8 cellular contexts compared by ENCODE assay signal in genomic region chr15:25437751-25438600, GRCh38. TPM values are rescaled to one million over a fixed set of nuclear protein-coding genes. Genes with fewer than 3 reads are reported as not detected.
A peak's percentile ranks its signal among the peaks of the same experiment; 100 is the strongest.
DNase-seq lines count a peak whose midpoint lies in the region; ATAC-seq, FAIRE-seq and TF ChIP-seq lines count a peak whose summit lies in the region.

No MANE protein-coding gene starts in this region.

- H3K4ac ChIP-seq in IMR-90 (ENCODE audit: low read depth, low read length) = peak overlapping the region; percentile 80

- H2BK120ac ChIP-seq in IMR-90 (ENCODE audit: low read depth, low read length) = no peak overlapping the region

- SMC1A ChIA-PET in GM12878 (lab: Charles Lee; ENCODE audit: uncharacterized antibody, unreplicated experiment) = interaction anchor here (1.0 to 1.2 kb wide), 2 partner anchors 11 to 32 kb away, joined by 4 read pairs; no protein-coding TSS in a partner anchor

- 0 out of 2 replicates have a peak, but pooled peaks cover 4% of the 10 kb centered on the region for H3K9me1 ChIP-seq in IMR-90 (ENCODE audit: insufficient read depth, low read length)

- peak overlapping the region; percentile 35 for H2AK5ac ChIP-seq in IMR-90 (ENCODE audit: low read depth, low read length)

- H3K27me3 ChIP-seq in IMR-90 (ENCODE audit: control insufficient read depth, insufficient read depth, low read length) (no peaks in the 10 kb centered on the region), GM12878 (replicated peaks in 1 of 2; ENCODE audit: control insufficient read depth in 2 of 2, insufficient read depth in 2 of 2, low read length in 1 of 2) (no peaks in the 10 kb centered on the region)

- peak overlapping the region; percentile 83; the same call in 1 of the 2 replicates for H3K56ac ChIP-seq in IMR-90 (ENCODE audit: extremely low read depth, insufficient read depth, low read length)

- TF ChIP-seq EP300 in GM12878 (IDR thresholded peaks at IDR 0.05; ENCODE audit: borderline replicate concordance in 1 of 2, control insufficient read depth in 1 of 2, low read depth in 2 of 2, low read length in 2 of 2) = no peak

- H4K91ac ChIP-seq in IMR-90 (ENCODE audit: insufficient read depth, low read depth, low read length) = peak overlapping the region; percentile 63; the same call in 1 of the 2 replicates

- H3K14ac ChIP-seq in IMR-90 (replicated peaks; ENCODE audit: low read depth, low read length) = peak overlapping the region; percentile 96

- peak overlapping the region; percentile 0 to 72; a peak in 2 of 4 replicates for H4K8ac ChIP-seq in IMR-90 (ENCODE audit: low read depth in 2 of 2, low read length in 2 of 2)

- H4K20me1 ChIP-seq in IMR-90 (ENCODE audit: insufficient read depth, low read length) (peaks cover 50% of the 10 kb centered on the region), GM12878 (ENCODE audit: control insufficient read depth, insufficient read depth) (0 out of 2 replicates have a peak, but pooled peaks cover 2% of the 10 kb centered on the region)

- BruUV-seq in IMR-90 (replicated peaks; lab: Mats Ljungman, UMichigan) = no TSS peak
- BruUV-seq in GM12878 (replicated peaks; lab: Mats Ljungman, UMichigan) = no TSS peak

- H3K4me2 ChIP-seq in IMR-90 (ENCODE audit: low read depth, low read length) (peak overlapping the region; percentile 92), GM12878 (ENCODE audit: control insufficient read depth, insufficient read depth) (peak overlapping the region; percentile 75)

- H4K5ac ChIP-seq in IMR-90 (ENCODE audit: low read depth, low read length) = 0 out of 2 replicates have a peak overlapping the region, but pooled peaks have one; percentile 26

- in situ Hi-C loops in IMR-90 (cut with MboI; ENCODE audit: low sequenced_read_pairs) (loop anchor here (10.0 kb wide), 2 partner anchors 103 to 293 kb away; no protein-coding TSS in a partner anchor), GM12878 (cut with MboI) (no loop called here)

- peak overlapping the region; percentile 78 for H2BK5ac ChIP-seq in IMR-90 (ENCODE audit: low read depth, low read length, poor library complexity, severe bottlenecking)

- RAD21 ChIA-PET in GM12878 (lab: Charles Lee; ENCODE audit: unreplicated experiment) = interaction anchor here (1.1 to 5.1 kb wide), 2 partner anchors 23 to 28 kb away, joined by 3 to 52 read pairs; no protein-coding TSS in a partner anchor

- POLR2A ChIA-PET in IMR-90 (lab: Charles Lee; ENCODE audit: unreplicated experiment) (no interaction called here), GM12878 (lab: Charles Lee) (no interaction called here)

- no peak; the same call in 1 of the 2 replicates for TF ChIP-seq POLR2A in IMR-90 (IDR thresholded peaks at IDR 0.05; ENCODE audit: low read depth, low read length)
- TF ChIP-seq POLR2A in GM12878 (IDR thresholded peaks at IDR 0.05; ENCODE audit: low read depth, low read length) = peak; percentile 69

- H3K4me1 ChIP-seq in IMR-90 (ENCODE audit: control insufficient read depth, insufficient read depth, low read length) (0 out of 2 replicates have a peak, but pooled peaks cover 2% of the 10 kb centered on the region), GM12878 (ENCODE audit: control insufficient read depth, insufficient read depth, low read length) (no peaks in the 10 kb centered on the region)

- intact Hi-C loops in IMR-90 (cut with micrococcal nuclease) (loop anchor here (2.0 to 5.0 kb wide), 4 partner anchors 66 to 299 kb away; no protein-coding TSS in a partner anchor), GM12878 (cut with micrococcal nuclease; ENCODE audit: unreplicated experiment) (loop anchor here (2.0 to 5.0 kb wide), 5 partner anchors 36 to 676 kb away; no protein-coding TSS in a partner anchor)

- H2BK20ac ChIP-seq in IMR-90 (ENCODE audit: low read depth, low read length) = no peak overlapping the region

- H2AK9ac ChIP-seq in IMR-90 (replicated peaks; ENCODE audit: low read depth, low read length, poor library complexity) = peak overlapping the region; percentile 96

- FAIRE-seq in GM12878 (lab: Jason Lieb, UNC) = no peak

- H3K23ac ChIP-seq in IMR-90 (ENCODE audit: low read depth, low read length) = peak overlapping the region; percentile 93

- H2AFZ ChIP-seq in IMR-90 (replicated peaks; ENCODE audit: low read length, poor library complexity) (peak overlapping the region; percentile 94), GM12878 (ENCODE audit: control insufficient read depth, low read depth, low read length) (peak overlapping the region; percentile 83)

- H3K36me3 ChIP-seq in IMR-90 (ENCODE audit: control insufficient read depth, insufficient read depth, low read length) = no peaks in the 10 kb centered on the region
- 0 out of 4 replicates have a peak, but pooled peaks cover 0 to 3% of the 10 kb centered on the region in 2 experiments for H3K36me3 ChIP-seq in GM12878 (ENCODE audit: control insufficient read depth in 2 of 2, insufficient read depth in 2 of 2, low read length in 1 of 2)

- ATAC-seq in GM21528 (IDR thresholded peaks at IDR 0.05; ENCODE audit: low FRiP score, unreplicated experiment) (peak; percentile 53), IMR-90 (ENCODE audit: low read depth) (peak; percentile 62), GM12878 (peak; percentile 69)

- 0% methylated on average over 25 of the region's 68 CpGs; no CpG with 5 or more reads in 1 of the 2 experiments for WGBS in IMR-90 (ENCODE audit: extremely low coverage in 2 of 2, insufficient read length in 1 of 2), 2 experiments
- 3% methylated on average over 17 of the region's 68 CpGs for WGBS in GM12878 (ENCODE audit: insufficient coverage, insufficient replicate concordance, low lambda C conversion rate, missing lambda C conversion rate)

- peaks cover 5 to 30% of the 10 kb centered on the region in 2 experiments; a peak in 3 of 4 replicates for H3K79me1 ChIP-seq in IMR-90 (ENCODE audit: low read depth in 1 of 2, low read length in 2 of 2)

- dilution Hi-C loops in IMR-90 (cut with HindIII; ENCODE audit: low sequenced_read_pairs, unreplicated experiment) = no loop called here

- H3K9me3 ChIP-seq in IMR-90 (ENCODE audit: control insufficient read depth, insufficient read depth, low read length) (no peaks in the 10 kb centered on the region), GM12878 (replicated peaks; ENCODE audit: control insufficient read depth, insufficient read depth, low read length) (no peaks in the 10 kb centered on the region; the same call in 2 of the 3 replicates)

- H3K27ac ChIP-seq in IMR-90 (ENCODE audit: insufficient read depth, low read length) = peak overlapping the region; percentile 86
- peak overlapping the region; percentile 96 for H3K27ac ChIP-seq in GM12878 (ENCODE audit: control insufficient read depth, insufficient read depth)
- H3K27ac ChIP-seq in skin epidermis = peak overlapping the region; percentile 92 to 100 (median 98)

- CTCF ChIA-PET in IMR-90 (lab: Yijun Ruan, JAX) = interaction anchor here (0.7 kb wide), 1 partner anchor 24 kb away, joined by 3 read pairs; no protein-coding TSS in a partner anchor
- CTCF ChIA-PET in GM12878 (lab: Yijun Ruan, JAX) = no interaction called here

- H3K4me3 ChIP-seq in IMR-90 (ENCODE audit: insufficient read depth, low read depth, low read length) = peak overlapping the region; percentile 52
- peak overlapping the region; percentile 92 for H3K4me3 ChIP-seq in GM12878
- peak overlapping the region; percentile 84 for H3K4me3 ChIP-seq in iPS-11a (ENCODE audit: low read depth, low read length)
- H3K4me3 ChIP-seq in skin epidermis = peak overlapping the region; percentile 82 to 100 (median 94)

- TF ChIP-seq CTCF in IMR-90 (conservative IDR thresholded peaks at IDR 0.05; ENCODE audit: low read depth, low read length) (peak; percentile 50), GM12878 (IDR thresholded peaks at IDR 0.05 in 2 of 3, conservative IDR thresholded peaks at IDR 0.05 in 1 of 3; ENCODE audit: control insufficient read depth in 2 of 3, extremely low read depth in 1 of 3, insufficient read depth in 1 of 3, low read depth in 3 of 3, low read length in 3 of 3) (peak; percentile 28 to 75 (median 58); a peak in 4 of 6 replicates)

- H3K18ac ChIP-seq in IMR-90 (ENCODE audit: low read depth, low read length) = peak overlapping the region; percentile 55

- H3K9ac ChIP-seq in IMR-90 (ENCODE audit: low read depth, low read length) (peak overlapping the region; percentile 86), GM12878 (ENCODE audit: control insufficient read depth, insufficient read depth, low read length) (peak overlapping the region; percentile 98)

- peaks cover 51% of the 10 kb centered on the region for H3K79me2 ChIP-seq in GM12878 (ENCODE audit: control insufficient read depth, insufficient read depth, low read length)

- no peak overlapping the region for H2BK15ac ChIP-seq in IMR-90 (ENCODE audit: low read depth, low read length)

- TF ChIP-seq RAD21 in IMR-90 (IDR thresholded peaks at IDR 0.05; ENCODE audit: low read length) (peak; percentile 51), GM12878 (IDR thresholded peaks at IDR 0.05; ENCODE audit: insufficient read depth, low read depth, low read length) (peak; percentile 37; the same call in 1 of the 2 replicates)

- peak; percentile 86 for DNase-seq in ELF-1 (ENCODE audit: low read depth, low spot score)
- peak; percentile 40 for DNase-seq in IMR-90
- DNase-seq in T1000 (lab: John Stamatoyannopoulos, UW) = peak; percentile 2
- no peak for DNase-seq in GM12878 (ENCODE audit: low read depth, low spot score)
- no peak for DNase-seq in KG1 (lab: John Stamatoyannopoulos, UW)

TF ChIP-seq in GM12878, 131 proteins besides CTCF, POLR2A, EP300 and RAD21 (continues in another document):
- TF ChIP-seq HCFC1 (IDR thresholded peaks at IDR 0.05; ENCODE audit: low read length) = 0 out of 2 replicates have a peak, but pooled peaks have one; percentile 15

RNA-seq across cellular contexts. Expression of gene UBE3A, which starts 0.8 kb away (rescaled TPM):
- total RNA-seq in IMR-90 (2012; rRNA removed) (53.2 and 69.7 TPM in 2 replicates), GM12878 (2014; rRNA removed) (41.7 and 51.0 TPM in 2 replicates), GM12878 (2014; rRNA removed; fragmentation: Illumina TruSeq; extraction: Trizol) (69.2 and 75.7 TPM in 2 replicates), GM12878 (2021) (82.9 and 88.5 TPM in 2 replicates)
- polyA plus RNA-seq in IMR-90 (2012; rRNA removed) (16.7 and 19.3 TPM in 2 replicates), GM12878 (2011; rRNA removed) (65.9 and 85.7 TPM in 2 replicates), GM12878 (2014; fragmentation: Illumina TruSeq; extraction: Trizol) (50.8 and 63.8 TPM in 2 replicates), GM12878 (2014; fragmentation: Nextera tagmentation; extraction: Ambion mirVana) (10 to 100 TPM; 32.9 to 51.5 TPM), GM12878 (2014; rRNA removed) (27.1 and 29.4 TPM in 2 replicates), GM12878 (2016; fragmentation: Nextera tagmentation; extraction: Ambion mirVana) (10 to 100 TPM; 72.1 to 73.0 TPM)
- 10.9 and 12.6 TPM in 2 replicates for polyA plus RNA-seq in IMR-90 (2012; cell fraction: cytosol; rRNA removed)
- 20.1 and 28.4 TPM in 2 replicates for polyA plus RNA-seq in IMR-90 (2012; cell fraction: nucleus; rRNA removed; ENCODE audit: low replicate concordance)
- 330 and 336 TPM in 2 replicates for total RNA-seq in GM12878 (2013; cell fraction: nucleolus; rRNA removed)
- 17.9 TPM for polyA plus RNA-seq in GM12878 (2011; ENCODE audit: low read depth)
- 21.0 and 25.6 TPM in 2 replicates for polyA plus RNA-seq in GM12878 (2011; cell fraction: cytosol; rRNA removed)
- 36.6 and 43.5 TPM in 2 replicates for polyA plus RNA-seq in GM12878 (2011; cell fraction: nucleus; rRNA removed)
- 22.0 and 29.7 TPM in 2 replicates for polyA plus RNA-seq in GM12878 (2012)
- polyA minus RNA-seq in GM12878 (2011; rRNA and poly(A)+ RNA removed) = 118 and 138 TPM in 2 replicates
- polyA minus RNA-seq in GM12878 (2011; cell fraction: cytosol; rRNA and poly(A)+ RNA removed) = 47.2 and 55.4 TPM in 2 replicates
- 93.9 and 169 TPM in 2 replicates for polyA minus RNA-seq in GM12878 (2011; cell fraction: nucleus; rRNA and poly(A)+ RNA removed)

Comparison
In these comparisons a context has a peak if more than half of its experiments do, and no peak if none do; other contexts are left out.
1. DNase-seq: peak in ELF-1 (single experiment), IMR-90 (single experiment) and T1000 (single experiment); none in GM12878 (single experiment) and KG1 (single experiment).
2. Peak in every context shown above with its lines, with median percentiles within 50 percentile points of each other: ATAC-seq, H3K27ac ChIP-seq and H3K4me3 ChIP-seq.